Comparison of ENCODE assay signal across 17 cellular contexts in the genomic region with DNA sequence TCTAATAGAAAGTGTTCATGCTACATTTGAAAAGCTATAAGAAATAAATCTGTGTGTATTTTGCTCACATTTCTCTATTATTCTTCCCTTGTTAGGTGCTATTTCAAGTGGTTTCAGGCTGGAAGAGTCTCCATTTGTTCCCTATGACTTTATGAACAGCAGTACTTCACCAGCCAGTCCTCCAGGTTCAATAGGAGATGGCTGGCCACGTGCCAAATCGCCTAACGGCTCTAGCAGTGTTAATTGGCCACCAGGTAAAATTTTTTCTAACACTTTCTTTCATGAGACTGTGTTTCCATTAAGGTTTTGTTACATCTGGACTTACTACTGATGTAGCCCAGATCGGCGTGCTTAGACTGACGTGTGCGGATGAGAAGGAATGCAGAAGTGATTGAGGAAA. TPM values are rescaled to one million over a fixed set of nuclear protein-coding genes. Genes with fewer than 3 reads are reported as not detected.
"Had no signal": no experiment of that assay in that cellular context is flagged by ENCODE, and none has a peak within 500 bp of the region (broad histone marks: within the 10 kb centered on the region; RNA-seq: fewer than 3 reads in every experiment).

No MANE protein-coding gene starts in this region.

- H3K4me3 ChIP-seq: cardiac muscle cell, neural progenitor cell, testis, upper lobe of left lung had no signal

- DNase-seq: activated CD4-positive, alpha-beta T cell treated with anti-CD3 and anti-CD28 coated beads, Interleukin-2, amount 50 U/mL, for 4 hours; activated naive CD4-positive, alpha-beta T cell treated with Interleukin-2 at 50 U/mL for 16 hours; activated naive CD8-positive, alpha-beta T cell treated with anti-CD3 and anti-CD28 coated beads, Interleukin-2, amount 10 ng/mL, durations not matched to agents 7 days and 5 days; amygdala; dermis blood vessel endothelial cell; effector memory CD4-positive, alpha-beta T cell; foreskin fibroblast; testis; WERI-Rb-1 had no signal

- H3K4me1 Mint-ChIP-seq: activated naive CD8-positive, alpha-beta T cell treated with anti-CD3 and anti-CD28 coated beads, Interleukin-2, amount 10 ng/mL, durations not matched to agents 7 days and 5 days; memory B cell; neural progenitor cell had no signal

- H3K27me3 Mint-ChIP-seq: activated naive CD8-positive, alpha-beta T cell treated with anti-CD3 and anti-CD28 coated beads, Interleukin-2, amount 10 ng/mL, durations not matched to agents 7 days and 5 days; memory B cell; progenitor cell of endocrine pancreas had no signal

- H3K27me3 ChIP-seq: cardiac muscle cell, neural progenitor cell, testis, upper lobe of left lung had no signal

- H3K4me1 ChIP-seq: neural progenitor cell, testis had no signal

- H3K27ac Mint-ChIP-seq: activated naive CD8-positive, alpha-beta T cell treated with anti-CD3 and anti-CD28 coated beads, Interleukin-2, amount 10 ng/mL, durations not matched to agents 7 days and 5 days; activated T-helper 2 cell treated with anti-CD3 and anti-CD28 coated beads, Interferon-gamma antibody, Interleukin-2, Interleukin-4, amounts not matched to agents 10 μg/mL and 5 μg/mL and 100 μg/mL, durations not matched to agents 14 hours and 24 hours and 36 hours; memory B cell; neural progenitor cell; progenitor cell of endocrine pancreas had no signal

- H3K9me3 Mint-ChIP-seq: activated naive CD8-positive, alpha-beta T cell treated with anti-CD3 and anti-CD28 coated beads, Interleukin-2, amount 10 ng/mL, durations not matched to agents 7 days and 5 days; activated T-helper 2 cell treated with anti-CD3 and anti-CD28 coated beads, Interferon-gamma antibody, Interleukin-2, Interleukin-4, amounts not matched to agents 10 μg/mL and 5 μg/mL and 100 μg/mL, durations not matched to agents 14 hours and 24 hours and 36 hours; memory B cell; neural progenitor cell had no signal

- H3K9me3 ChIP-seq: testis, upper lobe of left lung had no signal

- H3K4me3 Mint-ChIP-seq: activated naive CD8-positive, alpha-beta T cell treated with anti-CD3 and anti-CD28 coated beads, Interleukin-2, amount 10 ng/mL, durations not matched to agents 7 days and 5 days; memory B cell; neural progenitor cell had no signal

RNA-seq across cellular contexts. Expression of a gene that starts 30.7 kb away (rescaled TPM):
- total RNA-seq: activated T-helper 2 cell treated with anti-CD3 and anti-CD28 coated beads, Interferon-gamma antibody, Interleukin-2, Interleukin-4, amounts not matched to agents 10 μg/mL and 5 μg/mL and 100 μg/mL, durations not matched to agents 14 hours and 24 hours and 36 hours; cardiac muscle cell; osteoblast; skeletal muscle tissue had no signal
